ENCODE assay signal across 20 cellular contexts in genomic region chr3:179697933-179698332, GRCh38.
"Had no signal": no experiment of that assay in that cellular context is flagged by ENCODE, and none has a peak within 500 bp of the region (broad histone marks: within the 10 kb centered on the region; RNA-seq: fewer than 3 reads in every experiment).

No MANE protein-coding gene starts in this region.

- H3K27ac ChIP-seq: left ventricle myocardium inferior, right atrium auricular region, tibial artery had no signal

- H3K27me3 ChIP-seq: right atrium auricular region, tibial artery had no signal

- ATAC-seq: activated CD4-positive, alpha-beta T cell treated with anti-CD3 and anti-CD28 coated beads for 36 hours; effector memory CD8-positive, alpha-beta T cell; stimulated activated naive CD8-positive, alpha-beta T cell treated with anti-CD3 and anti-CD28 coated beads, Interleukin-15, Interleukin-2, amounts not matched to agents 100 U/mL and 50 U/mL, for 24 hours had no signal

- H3K27ac Mint-ChIP-seq: activated CD4-positive, alpha-beta T cell treated with anti-CD3 and anti-CD28 coated beads for 36 hours; activated naive CD8-positive, alpha-beta T cell; effector memory CD8-positive, alpha-beta T cell; progenitor cell of endocrine pancreas had no signal

- H3K4me1 Mint-ChIP-seq: activated CD4-positive, alpha-beta T cell treated with anti-CD3 and anti-CD28 coated beads for 36 hours had no signal

- FAIRE-seq: TTC549 had no signal

- H3K4me1 ChIP-seq: right atrium auricular region, tibial artery had no signal

- H3K9me3 Mint-ChIP-seq: effector memory CD8-positive, alpha-beta T cell; neural crest cell had no signal

- H3K9me3 ChIP-seq: left ventricle myocardium inferior, right atrium auricular region, tibial artery had no signal

- H3K4me3 Mint-ChIP-seq: activated CD4-positive, alpha-beta T cell treated with anti-CD3 and anti-CD28 coated beads for 36 hours; activated naive CD8-positive, alpha-beta T cell; effector memory CD8-positive, alpha-beta T cell; neural crest cell had no signal

- DNase-seq: activated CD4-positive, alpha-beta T cell treated with anti-CD3 and anti-CD28 coated beads for 36 hours; activated CD4-positive, alpha-beta T cell treated with anti-CD3 and anti-CD28 coated beads, Interleukin-2, amount 50 U/mL, for 48 hours; activated T-cell treated with anti-CD3 and anti-CD28 coated beads for 4 hours; amniotic stem cell; effector memory CD8-positive, alpha-beta T cell; foreskin fibroblast; hypothalamus; kidney glomerular epithelial cell; left ventricle myocardium inferior; mammary epithelial cell; stimulated activated CD4-positive, alpha-beta T cell treated with anti-CD3 and anti-CD28 coated beads, Interleukin-12 subunit alpha, Interleukin-12 subunit beta, amount 100 ng/mL, for 4 hours; stimulated activated CD4-positive, alpha-beta T cell treated with anti-CD3 and anti-CD28 coated beads, Interleukin-1b, Interleukin-23, amount 100 ng/mL, for 48 hours; stimulated activated naive CD8-positive, alpha-beta T cell treated with anti-CD3 and anti-CD28 coated beads, Interleukin-15, Interleukin-2, amounts not matched to agents 100 U/mL and 50 U/mL, for 24 hours; substantia nigra; tibial artery had no signal

- H3K27me3 Mint-ChIP-seq: activated CD4-positive, alpha-beta T cell treated with anti-CD3 and anti-CD28 coated beads for 36 hours; activated naive CD8-positive, alpha-beta T cell; effector memory CD8-positive, alpha-beta T cell; progenitor cell of endocrine pancreas had no signal

- H3K4me3 ChIP-seq: left ventricle myocardium inferior, right atrium auricular region, tibial artery had no signal
